In genomic region chr1:244920911-244921310, GRCh38 we compare ENCODE assay signal across 12 cellular contexts.
DNase-seq lines count a peak whose midpoint lies in the region; ATAC-seq and TF ChIP-seq lines count a peak whose summit lies in the region.
"Had no signal": no experiment of that assay in that cellular context is flagged by ENCODE, and none has a peak within 500 bp of the region (broad histone marks: within the 10 kb centered on the region; RNA-seq: fewer than 3 reads in every experiment).

No MANE protein-coding gene starts in this region.

- no peaks in the 10 kb centered on the region for H3K27me3 ChIP-seq in DOHH2 (ENCODE audit: control insufficient read depth, low read length)

- peak overlapping the region; percentile 82 for H3K4me3 ChIP-seq in DOHH2 (ENCODE audit: low read length)
- H3K4me3 ChIP-seq: breast epithelium had no signal

- peaks cover 34% of the 10 kb centered on the region for H3F3A ChIP-seq in DOHH2 (ENCODE audit: control insufficient read depth, insufficient read depth)

- no peaks in the 10 kb centered on the region for H4K20me1 ChIP-seq in DOHH2 (ENCODE audit: control insufficient read depth, insufficient read depth, low read depth, low read length)

- H3K9me2 ChIP-seq in DOHH2 (replicated peaks; ENCODE audit: control insufficient read depth, low read length), result no peaks in the 10 kb centered on the region

- H3K4me2 ChIP-seq in DOHH2 (ENCODE audit: low read length), result peak overlapping the region; percentile 99

- peaks cover 37% of the 10 kb centered on the region for H3K4me1 ChIP-seq in DOHH2 (ENCODE audit: control insufficient read depth, low read length)
- H3K4me1 ChIP-seq: breast epithelium had no signal

- no peaks in the 10 kb centered on the region for H3K79me2 ChIP-seq in DOHH2 (ENCODE audit: control insufficient read depth, low read length)

- no peaks in the 10 kb centered on the region for H3K36me3 ChIP-seq in DOHH2 (ENCODE audit: control insufficient read depth, low read length)
- H3K36me3 ChIP-seq: breast epithelium had no signal

- peak; percentile 68 for DNase-seq in GM20000 (ENCODE audit: low spot score)
- DNase-seq in SIG-M5 (lab: John Stamatoyannopoulos, UW), result peak; percentile 100
- DNase-seq in inferior parietal cortex (ENCODE audit: extremely low spot score), result no peak
- no peak for DNase-seq in NCI-H2029 (lab: John Stamatoyannopoulos, UW)
- DNase-seq in AG20443 (ENCODE audit: low spot score), result no peak
- no peak for DNase-seq in DMS79 treated with DMSO at 0.1 percent for 48 hours (lab: John Stamatoyannopoulos, UW)
- DNase-seq: activated CD4-positive, alpha-beta T cell treated with anti-CD3 and anti-CD28 coated beads for 1 hour; CD4-positive, alpha-beta memory T cell; NCI-H69 had no signal

- TF ChIP-seq CTCF in DOHH2 (IDR thresholded peaks at IDR 0.05; ENCODE audit: low read depth, low read length, poor library complexity, severe bottlenecking) (no peak), GM20000 (IDR thresholded peaks at IDR 0.05; ENCODE audit: extremely low read depth, missing control alignments) (no peak)

- H3K9me3 ChIP-seq in DOHH2 (ENCODE audit: control insufficient read depth, insufficient read depth, low read length), result no peaks in the 10 kb centered on the region
- H3K9me3 ChIP-seq: breast epithelium had no signal

- ATAC-seq in HG03108 (IDR thresholded peaks at IDR 0.05; ENCODE audit: unreplicated experiment), result peak; percentile 66

- H3K27ac ChIP-seq in DOHH2 (ENCODE audit: low read depth, low read length), result peak overlapping the region; percentile 71
- H3K27ac ChIP-seq: breast epithelium had no signal

Comparison
In these comparisons a context has a peak if more than half of its experiments do, and no peak if none do; other contexts are left out.
1. DNase-seq: peak in GM20000 (single experiment) and SIG-M5 (single experiment); none in inferior parietal cortex (single experiment), NCI-H2029 (single experiment), AG20443 (single experiment) and DMS79 treated with DMSO at 0.1 percent for 48 hours (single experiment).